In genomic region chr17:62458483-62458882, GRCh38 we compare ENCODE assay signal across 1 cellular context.
TF ChIP-seq lines count a peak whose summit lies in the region.

No MANE protein-coding gene starts in this region.

TF ChIP-seq in GM12878, 131 proteins besides CTCF, POLR2A, EP300 and RAD21:
- TF ChIP-seq, protein P1, sequence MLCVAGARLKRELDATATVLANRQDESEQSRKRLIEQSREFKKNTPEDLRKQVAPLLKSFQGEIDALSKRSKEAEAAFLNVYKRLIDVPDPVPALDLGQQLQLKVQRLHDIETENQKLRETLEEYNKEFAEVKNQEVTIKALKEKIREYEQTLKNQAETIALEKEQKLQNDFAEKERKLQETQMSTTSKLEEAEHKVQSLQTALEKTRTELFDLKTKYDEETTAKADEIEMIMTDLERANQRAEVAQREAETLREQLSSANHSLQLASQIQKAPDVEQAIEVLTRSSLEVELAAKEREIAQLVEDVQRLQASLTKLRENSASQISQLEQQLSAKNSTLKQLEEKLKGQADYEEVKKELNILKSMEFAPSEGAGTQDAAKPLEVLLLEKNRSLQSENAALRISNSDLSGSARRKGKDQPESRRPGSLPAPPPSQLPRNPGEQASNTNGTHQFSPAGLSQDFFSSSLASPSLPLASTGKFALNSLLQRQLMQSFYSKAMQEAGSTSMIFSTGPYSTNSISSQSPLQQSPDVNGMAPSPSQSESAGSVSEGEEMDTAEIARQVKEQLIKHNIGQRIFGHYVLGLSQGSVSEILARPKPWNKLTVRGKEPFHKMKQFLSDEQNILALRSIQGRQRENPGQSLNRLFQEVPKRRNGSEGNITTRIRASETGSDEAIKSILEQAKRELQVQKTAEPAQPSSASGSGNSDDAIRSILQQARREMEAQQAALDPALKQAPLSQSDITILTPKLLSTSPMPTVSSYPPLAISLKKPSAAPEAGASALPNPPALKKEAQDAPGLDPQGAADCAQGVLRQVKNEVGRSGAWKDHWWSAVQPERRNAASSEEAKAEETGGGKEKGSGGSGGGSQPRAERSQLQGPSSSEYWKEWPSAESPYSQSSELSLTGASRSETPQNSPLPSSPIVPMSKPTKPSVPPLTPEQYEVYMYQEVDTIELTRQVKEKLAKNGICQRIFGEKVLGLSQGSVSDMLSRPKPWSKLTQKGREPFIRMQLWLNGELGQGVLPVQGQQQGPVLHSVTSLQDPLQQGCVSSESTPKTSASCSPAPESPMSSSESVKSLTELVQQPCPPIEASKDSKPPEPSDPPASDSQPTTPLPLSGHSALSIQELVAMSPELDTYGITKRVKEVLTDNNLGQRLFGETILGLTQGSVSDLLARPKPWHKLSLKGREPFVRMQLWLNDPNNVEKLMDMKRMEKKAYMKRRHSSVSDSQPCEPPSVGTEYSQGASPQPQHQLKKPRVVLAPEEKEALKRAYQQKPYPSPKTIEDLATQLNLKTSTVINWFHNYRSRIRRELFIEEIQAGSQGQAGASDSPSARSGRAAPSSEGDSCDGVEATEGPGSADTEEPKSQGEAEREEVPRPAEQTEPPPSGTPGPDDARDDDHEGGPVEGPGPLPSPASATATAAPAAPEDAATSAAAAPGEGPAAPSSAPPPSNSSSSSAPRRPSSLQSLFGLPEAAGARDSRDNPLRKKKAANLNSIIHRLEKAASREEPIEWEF (IDR thresholded peaks at IDR 0.05; ENCODE audit: insufficient replicate concordance, low read depth, low read length) = peak; percentile 58
